In genomic region chr1:192808588-192809285, GRCh38 we compare ENCODE assay signal across 1 cellular context.
TF ChIP-seq lines count a peak whose summit lies in the region.

Gene RGS2 (plus strand): TSS chr1:192809039. CDS start chr1:192809072, 33 bp downstream.

TF ChIP-seq in HepG2, 621 proteins besides CTCF, POLR2A, EP300 and RAD21 (continued from another document and continues in another):
- no peak for TF ChIP-seq ZBTB37 (CRISPR knock-in tag; IDR thresholded peaks at IDR 0.05)
- peak; percentile 61; the same call in 1 of the 2 replicates for TF ChIP-seq TBX2 (CRISPR knock-in tag; IDR thresholded peaks at IDR 0.05; ENCODE audit: borderline replicate concordance)
- TF ChIP-seq ATF7-NPFF (CRISPR knock-in tag; IDR thresholded peaks at IDR 0.05; ENCODE audit: low read depth) = peak; percentile 36; the same call in 1 of the 2 replicates
- TF ChIP-seq, protein P1, sequence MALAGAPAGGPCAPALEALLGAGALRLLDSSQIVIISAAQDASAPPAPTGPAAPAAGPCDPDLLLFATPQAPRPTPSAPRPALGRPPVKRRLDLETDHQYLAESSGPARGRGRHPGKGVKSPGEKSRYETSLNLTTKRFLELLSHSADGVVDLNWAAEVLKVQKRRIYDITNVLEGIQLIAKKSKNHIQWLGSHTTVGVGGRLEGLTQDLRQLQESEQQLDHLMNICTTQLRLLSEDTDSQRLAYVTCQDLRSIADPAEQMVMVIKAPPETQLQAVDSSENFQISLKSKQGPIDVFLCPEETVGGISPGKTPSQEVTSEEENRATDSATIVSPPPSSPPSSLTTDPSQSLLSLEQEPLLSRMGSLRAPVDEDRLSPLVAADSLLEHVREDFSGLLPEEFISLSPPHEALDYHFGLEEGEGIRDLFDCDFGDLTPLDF (CRISPR knock-in tag; IDR thresholded peaks at IDR 0.05) = peak; percentile 73
- 0 out of 2 replicates have a peak, but pooled peaks have one; percentile 18 for TF ChIP-seq ATF2 (CRISPR knock-in tag; IDR thresholded peaks at IDR 0.05)
- TF ChIP-seq, protein P2, sequence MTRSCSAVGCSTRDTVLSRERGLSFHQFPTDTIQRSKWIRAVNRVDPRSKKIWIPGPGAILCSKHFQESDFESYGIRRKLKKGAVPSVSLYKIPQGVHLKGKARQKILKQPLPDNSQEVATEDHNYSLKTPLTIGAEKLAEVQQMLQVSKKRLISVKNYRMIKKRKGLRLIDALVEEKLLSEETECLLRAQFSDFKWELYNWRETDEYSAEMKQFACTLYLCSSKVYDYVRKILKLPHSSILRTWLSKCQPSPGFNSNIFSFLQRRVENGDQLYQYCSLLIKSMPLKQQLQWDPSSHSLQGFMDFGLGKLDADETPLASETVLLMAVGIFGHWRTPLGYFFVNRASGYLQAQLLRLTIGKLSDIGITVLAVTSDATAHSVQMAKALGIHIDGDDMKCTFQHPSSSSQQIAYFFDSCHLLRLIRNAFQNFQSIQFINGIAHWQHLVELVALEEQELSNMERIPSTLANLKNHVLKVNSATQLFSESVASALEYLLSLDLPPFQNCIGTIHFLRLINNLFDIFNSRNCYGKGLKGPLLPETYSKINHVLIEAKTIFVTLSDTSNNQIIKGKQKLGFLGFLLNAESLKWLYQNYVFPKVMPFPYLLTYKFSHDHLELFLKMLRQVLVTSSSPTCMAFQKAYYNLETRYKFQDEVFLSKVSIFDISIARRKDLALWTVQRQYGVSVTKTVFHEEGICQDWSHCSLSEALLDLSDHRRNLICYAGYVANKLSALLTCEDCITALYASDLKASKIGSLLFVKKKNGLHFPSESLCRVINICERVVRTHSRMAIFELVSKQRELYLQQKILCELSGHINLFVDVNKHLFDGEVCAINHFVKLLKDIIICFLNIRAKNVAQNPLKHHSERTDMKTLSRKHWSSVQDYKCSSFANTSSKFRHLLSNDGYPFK (CRISPR knock-in tag; IDR thresholded peaks at IDR 0.05; ENCODE audit: borderline replicate concordance) = no peak; the same call in 1 of the 2 replicates
- TF ChIP-seq HMG20A (CRISPR knock-in tag; IDR thresholded peaks at IDR 0.05; ENCODE audit: borderline replicate concordance) = no peak
- no peak for TF ChIP-seq EEA1 (CRISPR knock-in tag; IDR thresholded peaks at IDR 0.05; ENCODE audit: borderline replicate concordance)
- TF ChIP-seq BHLHE40 (IDR thresholded peaks at IDR 0.05; ENCODE audit: low read length) = peak; percentile 45; the same call in 1 of the 2 replicates
- 0 out of 2 replicates have a peak, but pooled peaks have one; percentile 58 for TF ChIP-seq SMAD9 (CRISPR knock-in tag; IDR thresholded peaks at IDR 0.05)
- no peak for TF ChIP-seq PLSCR1 (CRISPR knock-in tag; IDR thresholded peaks at IDR 0.05; ENCODE audit: borderline replicate concordance)
- peak; percentile 90; the same call in 1 of the 2 replicates for TF ChIP-seq ZNF782 (CRISPR knock-in tag; IDR thresholded peaks at IDR 0.05; ENCODE audit: borderline replicate concordance)
- TF ChIP-seq ZFP36L1 (CRISPR knock-in tag; IDR thresholded peaks at IDR 0.05) = no peak
- TF ChIP-seq ZNF83 (CRISPR knock-in tag; IDR thresholded peaks at IDR 0.05; ENCODE audit: borderline replicate concordance) = no peak
- TF ChIP-seq ZSCAN12 (CRISPR knock-in tag; IDR thresholded peaks at IDR 0.05) = no peak; the same call in 1 of the 2 replicates
- TF ChIP-seq ZSCAN31 (CRISPR knock-in tag; IDR thresholded peaks at IDR 0.05; ENCODE audit: low read depth) = peak; percentile 68; the same call in 1 of the 2 replicates
- TF ChIP-seq SCMH1 (CRISPR knock-in tag; IDR thresholded peaks at IDR 0.05; ENCODE audit: borderline replicate concordance) = no peak
- TF ChIP-seq AHR (CRISPR knock-in tag; IDR thresholded peaks at IDR 0.05) = 0 out of 2 replicates have a peak, but pooled peaks have one; percentile 89
- 0 out of 2 replicates have a peak, but pooled peaks have one; percentile 16 for TF ChIP-seq RARA (CRISPR knock-in tag; IDR thresholded peaks at IDR 0.05)
- TF ChIP-seq KDM4B (CRISPR knock-in tag; IDR thresholded peaks at IDR 0.05) = no peak
- TF ChIP-seq NBN (conservative IDR thresholded peaks at IDR 0.05) = no peak
- TF ChIP-seq, protein P3, sequence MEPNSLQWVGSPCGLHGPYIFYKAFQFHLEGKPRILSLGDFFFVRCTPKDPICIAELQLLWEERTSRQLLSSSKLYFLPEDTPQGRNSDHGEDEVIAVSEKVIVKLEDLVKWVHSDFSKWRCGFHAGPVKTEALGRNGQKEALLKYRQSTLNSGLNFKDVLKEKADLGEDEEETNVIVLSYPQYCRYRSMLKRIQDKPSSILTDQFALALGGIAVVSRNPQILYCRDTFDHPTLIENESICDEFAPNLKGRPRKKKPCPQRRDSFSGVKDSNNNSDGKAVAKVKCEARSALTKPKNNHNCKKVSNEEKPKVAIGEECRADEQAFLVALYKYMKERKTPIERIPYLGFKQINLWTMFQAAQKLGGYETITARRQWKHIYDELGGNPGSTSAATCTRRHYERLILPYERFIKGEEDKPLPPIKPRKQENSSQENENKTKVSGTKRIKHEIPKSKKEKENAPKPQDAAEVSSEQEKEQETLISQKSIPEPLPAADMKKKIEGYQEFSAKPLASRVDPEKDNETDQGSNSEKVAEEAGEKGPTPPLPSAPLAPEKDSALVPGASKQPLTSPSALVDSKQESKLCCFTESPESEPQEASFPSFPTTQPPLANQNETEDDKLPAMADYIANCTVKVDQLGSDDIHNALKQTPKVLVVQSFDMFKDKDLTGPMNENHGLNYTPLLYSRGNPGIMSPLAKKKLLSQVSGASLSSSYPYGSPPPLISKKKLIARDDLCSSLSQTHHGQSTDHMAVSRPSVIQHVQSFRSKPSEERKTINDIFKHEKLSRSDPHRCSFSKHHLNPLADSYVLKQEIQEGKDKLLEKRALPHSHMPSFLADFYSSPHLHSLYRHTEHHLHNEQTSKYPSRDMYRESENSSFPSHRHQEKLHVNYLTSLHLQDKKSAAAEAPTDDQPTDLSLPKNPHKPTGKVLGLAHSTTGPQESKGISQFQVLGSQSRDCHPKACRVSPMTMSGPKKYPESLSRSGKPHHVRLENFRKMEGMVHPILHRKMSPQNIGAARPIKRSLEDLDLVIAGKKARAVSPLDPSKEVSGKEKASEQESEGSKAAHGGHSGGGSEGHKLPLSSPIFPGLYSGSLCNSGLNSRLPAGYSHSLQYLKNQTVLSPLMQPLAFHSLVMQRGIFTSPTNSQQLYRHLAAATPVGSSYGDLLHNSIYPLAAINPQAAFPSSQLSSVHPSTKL (CRISPR knock-in tag; IDR thresholded peaks at IDR 0.05) = peak; percentile 43; the same call in 1 of the 2 replicates
- peak; percentile 27; the same call in 1 of the 2 replicates for TF ChIP-seq EED (CRISPR knock-in tag; IDR thresholded peaks at IDR 0.05)
- no peak for TF ChIP-seq CHCHD3 (CRISPR knock-in tag; IDR thresholded peaks at IDR 0.05)
- TF ChIP-seq SNAPC4 (CRISPR knock-in tag; IDR thresholded peaks at IDR 0.05) = 0 out of 2 replicates have a peak, but pooled peaks have one; percentile 46
- peak; percentile 20 for TF ChIP-seq MEIS2 (CRISPR knock-in tag; IDR thresholded peaks at IDR 0.05)
- peak; percentile 98 for TF ChIP-seq ZMYM4 (CRISPR knock-in tag; IDR thresholded peaks at IDR 0.05)
- peak; percentile 65; the same call in 1 of the 2 replicates for TF ChIP-seq ZNF605 (CRISPR knock-in tag; IDR thresholded peaks at IDR 0.05)
- TF ChIP-seq SP1 (IDR thresholded peaks at IDR 0.05) = no peak
- peak; percentile 79 for TF ChIP-seq SP1 (CRISPR knock-in tag; IDR thresholded peaks at IDR 0.05)
- TF ChIP-seq ZNF18 (CRISPR knock-in tag; IDR thresholded peaks at IDR 0.05; ENCODE audit: insufficient replicate concordance) = peak; percentile 84
- peak; percentile 72; the same call in 1 of the 2 replicates for TF ChIP-seq TAF1 (CRISPR knock-in tag; IDR thresholded peaks at IDR 0.05)
- peak; percentile 90 for TF ChIP-seq MAX (IDR thresholded peaks at IDR 0.05)
- TF ChIP-seq, protein P4, sequence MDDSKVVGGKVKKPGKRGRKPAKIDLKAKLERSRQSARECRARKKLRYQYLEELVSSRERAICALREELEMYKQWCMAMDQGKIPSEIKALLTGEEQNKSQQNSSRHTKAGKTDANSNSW (CRISPR knock-in tag; IDR thresholded peaks at IDR 0.05; ENCODE audit: borderline replicate concordance) = peak; percentile 92; the same call in 1 of the 2 replicates
- peak; percentile 32; the same call in 1 of the 2 replicates for TF ChIP-seq MAZ (IDR thresholded peaks at IDR 0.05; ENCODE audit: borderline replicate concordance, low read depth, low read length)
- peak; percentile 86 for TF ChIP-seq MAZ (CRISPR knock-in tag; IDR thresholded peaks at IDR 0.05; ENCODE audit: low read depth)
- TF ChIP-seq SKI (IDR thresholded peaks at IDR 0.05; ENCODE audit: partially characterized antibody) = peak; percentile 48
- 0 out of 2 replicates have a peak, but pooled peaks have one; percentile 36 for TF ChIP-seq ZNF775 (CRISPR knock-in tag; IDR thresholded peaks at IDR 0.05; ENCODE audit: borderline replicate concordance)
- peak; percentile 78 for TF ChIP-seq MYC (CRISPR knock-in tag; IDR thresholded peaks at IDR 0.05; ENCODE audit: borderline replicate concordance)
- peak; percentile 27; the same call in 1 of the 2 replicates for TF ChIP-seq ZNF350 (CRISPR knock-in tag; IDR thresholded peaks at IDR 0.05; ENCODE audit: borderline replicate concordance, low read depth)
- peak; percentile 39; the same call in 1 of the 2 replicates for TF ChIP-seq SOX5 (CRISPR knock-in tag; IDR thresholded peaks at IDR 0.05; ENCODE audit: borderline replicate concordance)
- TF ChIP-seq ZNF776 (CRISPR knock-in tag; IDR thresholded peaks at IDR 0.05) = peak; percentile 77
- no peak for TF ChIP-seq ZNF879 (CRISPR knock-in tag; IDR thresholded peaks at IDR 0.05)
- peak; percentile 37; the same call in 1 of the 2 replicates for TF ChIP-seq ZNF292 (CRISPR knock-in tag; IDR thresholded peaks at IDR 0.05; ENCODE audit: borderline replicate concordance, low read depth)
